8 cellular contexts compared by ENCODE assay signal in genomic region chr12:6904280-6905276, GRCh38. TPM values are rescaled to one million over a fixed set of nuclear protein-coding genes. Genes with fewer than 3 reads are reported as not detected.
DNase-seq lines count a peak whose midpoint lies in the region; ATAC-seq, FAIRE-seq and TF ChIP-seq lines count a peak whose summit lies in the region.

Gene LRRC23 (plus strand): TSS chr12:6904822. CDS start chr12:6905634, 812 bp downstream.

- ATAC-seq in GM18519 (IDR thresholded peaks at IDR 0.05; ENCODE audit: low FRiP score, unreplicated experiment) (peak; percentile 71), HG03039 (IDR thresholded peaks at IDR 0.05; ENCODE audit: unreplicated experiment) (peak; percentile 94)

- peak; percentile 95 for FAIRE-seq in TTC549 (lab: Jason Lieb, UNC)

- in situ Hi-C loops in brain microvascular endothelial cell (cut with HindIII; ENCODE audit: low pct_ligation_motif_present, low sequenced_read_pairs): no loop called here

- peak; percentile 51 to 53 for TF ChIP-seq POLR2A in sigmoid colon (IDR thresholded peaks at IDR 0.05)

- H3K36me3 ChIP-seq in brain microvascular endothelial cell (replicated peaks) (no peaks in the 10 kb centered on the region), iPS DF 6.9 (ENCODE audit: control insufficient read depth, insufficient read depth, low read length) (no peaks in the 10 kb centered on the region), sigmoid colon (peaks cover 0 to 15% (median 0%) of the 10 kb centered on the region in 4 donors)

- TF ChIP-seq EP300 in sigmoid colon (IDR thresholded peaks at IDR 0.05): peak in 1 of 4 donors; percentile 60

- no CpG with 5 or more reads among the region's 34 CpGs for WGBS in iPS DF 6.9 (ENCODE audit: insufficient coverage, insufficient read length)
- 5 to 7% methylated on average over 34 of the region's 34 CpGs for WGBS in sigmoid colon, 2 donors

- no peaks in the 10 kb centered on the region; the same call in 1 of the 2 replicates for H3K4me1 ChIP-seq in iPS DF 6.9 (ENCODE audit: control insufficient read depth, insufficient read depth, low read length)
- peaks cover 0 to 14% (median 11%) of the 10 kb centered on the region in 4 donors for H3K4me1 ChIP-seq in sigmoid colon

- H3K27me3 ChIP-seq in brain microvascular endothelial cell (replicated peaks) (no peaks in the 10 kb centered on the region), iPS DF 6.9 (ENCODE audit: control insufficient read depth, insufficient read depth, low read length) (no peaks in the 10 kb centered on the region), sigmoid colon (no peaks in the 10 kb centered on the region)

- TF ChIP-seq CTCF in brain microvascular endothelial cell (IDR thresholded peaks at IDR 0.05; ENCODE audit: low read depth, low read length, missing control alignments): no peak
- TF ChIP-seq CTCF in sigmoid colon (IDR thresholded peaks at IDR 0.05): no peak

- H3K27ac ChIP-seq in brain microvascular endothelial cell: peak within 1 kb of the TSS; percentile 25
- no peak within 1 kb of the TSS for H3K27ac ChIP-seq in iPS DF 6.9 (ENCODE audit: low read length)
- peak within 1 kb of the TSS; percentile 71 to 85 (median 84) for H3K27ac ChIP-seq in sigmoid colon

- H3K9me3 ChIP-seq in iPS DF 6.9 (ENCODE audit: control insufficient read depth, insufficient read depth, low read length) (no peaks in the 10 kb centered on the region), sigmoid colon (no peaks in the 10 kb centered on the region)

- intact Hi-C loops in sigmoid colon (cut with DNase I): loop anchor here (5.0 kb wide), 1 partner anchor 32 kb away; the partner anchor contains the start of gene SPSB2

- H3K4me3 ChIP-seq in brain microvascular endothelial cell (ENCODE audit: low read depth, low read length): peak within 1 kb of the TSS; percentile 84
- peak within 1 kb of the TSS; percentile 22; the same call in 1 of the 2 replicates for H3K4me3 ChIP-seq in iPS DF 6.9 (ENCODE audit: low read length)
- H3K4me3 ChIP-seq in sigmoid colon: peak within 1 kb of the TSS; percentile 46 to 77 (median 59)

- DNase-seq in 8988T (peak; percentile 53), NCI-H2107 (lab: John Stamatoyannopoulos, UW) (peak; percentile 93), brain microvascular endothelial cell (peak; percentile 96), iPS DF 6.9 (ENCODE audit: low read depth, low spot score) (peak; percentile 99), sigmoid colon (peak; percentile 99)

RNA-seq across cellular contexts. Expression of gene LRRC23, which starts in this region (rescaled TPM):
- total RNA-seq in sigmoid colon: 10 to 100 TPM; 12.2 to 21.0 (median 13.5) TPM
- 10 to 100 TPM in 1 of 3 donors, 1 to 10 TPM in 2; 5.3 to 11.4 (median 5.5) TPM for polyA plus RNA-seq in sigmoid colon

Comparison
In these comparisons a context has a peak if more than half of its experiments do, and no peak if none do; other contexts are left out.
1. H3K4me3 ChIP-seq: peak in every context shown above with its lines; median percentile 84 in brain microvascular endothelial cell; 59 in sigmoid colon; 22 in iPS DF 6.9.